13 cellular contexts compared by ENCODE assay signal in the genomic region with DNA sequence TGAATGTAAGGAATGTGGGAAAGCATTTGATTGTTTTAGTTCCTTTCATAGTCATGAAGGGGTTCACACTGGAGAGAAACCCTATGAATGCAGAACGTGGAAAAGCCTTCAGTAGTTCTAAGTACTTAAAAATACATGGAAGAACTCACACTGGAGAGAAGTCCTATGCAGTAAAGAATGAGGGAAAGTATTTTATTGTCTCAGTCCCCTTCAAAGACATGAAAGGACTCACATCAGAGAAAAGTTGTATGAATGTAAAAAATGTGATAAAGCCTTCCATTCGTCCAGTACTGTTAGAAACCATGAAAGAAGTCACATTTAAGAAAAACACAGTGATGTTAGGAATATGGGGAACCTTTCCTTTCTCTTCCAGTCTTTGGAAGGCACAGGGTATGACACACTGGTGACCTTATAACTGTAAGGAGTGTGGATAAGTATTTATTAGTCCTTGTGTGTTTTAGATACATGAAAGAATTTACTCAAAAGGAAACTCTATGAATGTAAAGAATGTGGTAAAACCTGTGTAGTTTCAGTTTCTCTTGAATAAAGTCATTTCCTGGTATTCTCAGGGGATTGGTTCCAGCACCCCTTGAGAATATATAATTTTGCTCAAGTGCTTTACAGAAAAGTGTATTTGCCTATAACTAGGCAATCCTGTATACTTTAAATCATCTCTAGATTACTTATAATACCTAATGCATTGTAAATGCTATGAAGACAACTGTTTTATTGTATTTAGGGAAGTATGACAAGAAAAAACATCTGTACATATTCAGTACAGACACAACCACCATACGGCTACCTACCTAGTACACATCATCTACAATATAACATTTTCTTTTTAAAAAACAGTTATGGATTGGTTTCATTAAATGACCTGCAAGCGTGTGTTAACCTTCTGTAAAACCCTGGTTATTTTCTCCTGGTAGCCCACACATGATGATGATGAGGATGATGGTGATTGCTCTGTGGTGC.
"Had no signal": no experiment of that assay in that cellular context is flagged by ENCODE, and none has a peak within 500 bp of the region (broad histone marks: within the 10 kb centered on the region; RNA-seq: fewer than 3 reads in every experiment).

No MANE protein-coding gene starts in this region.

- H3K27ac Mint-ChIP-seq: nephron, progenitor cell of endocrine pancreas had no signal

- ATAC-seq: right cardiac atrium had no signal

- DNase-seq: activated effector memory CD4-positive, alpha-beta T cell treated with Interleukin-2 at 50 U/mL for 16 hours; aorta; cortex of kidney; effector CD8-positive, alpha-beta T cell; esophagus squamous epithelium; left ventricle myocardium inferior; mesenchymal stem cell; nucleus accumbens; right cardiac atrium; thyroid gland; uterus had no signal

- H3K4me3 Mint-ChIP-seq: nephron had no signal

- H3K27me3 Mint-ChIP-seq: progenitor cell of endocrine pancreas had no signal

- H3K4me1 Mint-ChIP-seq: nephron had no signal
